14 cellular contexts compared by ENCODE assay signal in the genomic region with DNA sequence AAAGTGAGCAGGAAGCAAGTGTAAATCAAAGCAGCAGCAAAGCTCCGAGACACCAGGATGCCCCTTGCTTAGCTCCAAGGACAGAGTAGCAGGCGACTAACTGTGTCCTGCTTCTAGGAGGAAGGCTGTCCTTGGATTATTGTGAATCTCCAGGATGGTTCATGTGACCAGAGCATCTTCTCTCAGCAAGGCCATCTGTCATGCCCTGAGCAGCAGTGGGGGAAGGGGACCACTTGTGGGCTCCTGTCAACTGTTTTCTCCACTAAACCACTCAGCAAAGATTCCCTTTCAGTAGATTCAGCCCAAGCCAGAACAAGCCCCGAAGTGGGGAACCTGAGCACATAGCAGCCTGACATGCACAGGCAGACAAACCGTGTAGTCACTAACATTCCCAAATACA.
"Had no signal": no experiment of that assay in that cellular context is flagged by ENCODE, and none has a peak within 500 bp of the region (broad histone marks: within the 10 kb centered on the region; RNA-seq: fewer than 3 reads in every experiment).

No MANE protein-coding gene starts in this region.

- H3K4me3 ChIP-seq: neural progenitor cell, ovary, stomach, testis had no signal

- H3K9me3 ChIP-seq: ovary, stomach, testis had no signal

- ATAC-seq: activated T-cell treated with anti-CD3 and anti-CD28 coated beads, Interleukin-2, amount 50 U/mL, for 72 hours; esophagus mucosa had no signal

- H3K27ac Mint-ChIP-seq: activated CD4-positive, alpha-beta T cell treated with anti-CD3 and anti-CD28 coated beads, Interleukin-2, amount 10 ng/mL, durations not matched to agents 7 days and 5 days; activated naive CD8-positive, alpha-beta T cell treated with anti-CD3 and anti-CD28 coated beads for 36 hours; activated T-cell treated with anti-CD3 and anti-CD28 coated beads, Interleukin-2, amount 50 U/mL, for 72 hours; neural progenitor cell had no signal

- H3K27ac ChIP-seq: neural progenitor cell, ovary, stomach, testis had no signal

- DNase-seq: activated CD4-positive, alpha-beta T cell treated with anti-CD3 and anti-CD28 coated beads, Interleukin-2, amount 10 ng/mL, durations not matched to agents 7 days and 5 days; activated CD8-positive, alpha-beta memory T cell treated with anti-CD3 and anti-CD28 coated beads, Interleukin-2, amount 50 U/mL, for 48 hours; activated naive CD8-positive, alpha-beta T cell treated with anti-CD3 and anti-CD28 coated beads for 36 hours; activated T-cell treated with anti-CD3 and anti-CD28 coated beads, Interleukin-2, amount 50 U/mL, for 72 hours; amygdala; naive B cell; stimulated activated CD4-positive, alpha-beta T cell treated with anti-CD3 and anti-CD28 coated beads, Interleukin-2, amount 100 ng/mL, for 24 hours; stomach had no signal

- H3K4me1 Mint-ChIP-seq: activated CD4-positive, alpha-beta T cell treated with anti-CD3 and anti-CD28 coated beads, Interleukin-2, amount 10 ng/mL, durations not matched to agents 7 days and 5 days; activated naive CD8-positive, alpha-beta T cell treated with anti-CD3 and anti-CD28 coated beads for 36 hours; central memory CD8-positive, alpha-beta T cell; neural progenitor cell had no signal

- H3K9me3 Mint-ChIP-seq: activated CD4-positive, alpha-beta T cell treated with anti-CD3 and anti-CD28 coated beads, Interleukin-2, amount 10 ng/mL, durations not matched to agents 7 days and 5 days; activated naive CD8-positive, alpha-beta T cell treated with anti-CD3 and anti-CD28 coated beads for 36 hours; activated T-cell treated with anti-CD3 and anti-CD28 coated beads, Interleukin-2, amount 50 U/mL, for 72 hours; brain; central memory CD8-positive, alpha-beta T cell; naive B cell; neural progenitor cell had no signal

- H3K27me3 Mint-ChIP-seq: activated CD4-positive, alpha-beta T cell treated with anti-CD3 and anti-CD28 coated beads, Interleukin-2, amount 10 ng/mL, durations not matched to agents 7 days and 5 days; activated naive CD8-positive, alpha-beta T cell treated with anti-CD3 and anti-CD28 coated beads for 36 hours; central memory CD8-positive, alpha-beta T cell; naive B cell had no signal

- H3K27me3 ChIP-seq: neural progenitor cell, ovary, stomach, testis had no signal

- H3K4me3 Mint-ChIP-seq: activated CD4-positive, alpha-beta T cell treated with anti-CD3 and anti-CD28 coated beads, Interleukin-2, amount 10 ng/mL, durations not matched to agents 7 days and 5 days; activated naive CD8-positive, alpha-beta T cell treated with anti-CD3 and anti-CD28 coated beads for 36 hours; activated T-cell treated with anti-CD3 and anti-CD28 coated beads, Interleukin-2, amount 50 U/mL, for 72 hours; brain; central memory CD8-positive, alpha-beta T cell; naive B cell; neural progenitor cell had no signal

- H3K4me1 ChIP-seq: neural progenitor cell had no signal

- H3K36me3 ChIP-seq: neural progenitor cell, ovary had no signal
